Comparison of ENCODE assay signal across 26 cellular contexts in genomic region chr20:49461894-49462293, GRCh38. TPM values are rescaled to one million over a fixed set of nuclear protein-coding genes. Genes with fewer than 3 reads are reported as not detected.
"Had no signal": no experiment of that assay in that cellular context is flagged by ENCODE, and none has a peak within 500 bp of the region (broad histone marks: within the 10 kb centered on the region; RNA-seq: fewer than 3 reads in every experiment).

No MANE protein-coding gene starts in this region.

- ATAC-seq: gastrocnemius medialis, heart right ventricle, left cardiac atrium, left lung, left ventricle myocardium superior, lower lobe of right lung, mucosa of descending colon had no signal

- H3K27ac ChIP-seq: coronary artery, gastrocnemius medialis, heart right ventricle, left lung, lower lobe of right lung had no signal

- H3K27me3 ChIP-seq: dorsolateral prefrontal cortex, gastrocnemius medialis had no signal

- H3K4me3 ChIP-seq: coronary artery, dorsolateral prefrontal cortex, esophagus squamous epithelium, gastrocnemius medialis, heart right ventricle, left lung, lower lobe of right lung, mucosa of descending colon had no signal

- DNase-seq: dermis blood vessel endothelial cell; dorsolateral prefrontal cortex; effector CD4-positive, alpha-beta T cell; effector memory CD4-positive, alpha-beta T cell; esophagus squamous epithelium; foreskin fibroblast; foreskin melanocyte; gastrocnemius medialis; glutamatergic neuron; head of caudate nucleus; heart right ventricle; hippocampal formation; left cardiac atrium; left lung; left ventricle myocardium superior; lower lobe of right lung; mesenchymal stem cell; mucosa of descending colon had no signal

- H3K4me1 ChIP-seq: esophagus squamous epithelium, left lung, lower lobe of right lung had no signal

- H3K36me3 ChIP-seq: esophagus squamous epithelium, gastrocnemius medialis, heart right ventricle, left lung, lower lobe of right lung had no signal

- FAIRE-seq: colon, endothelial cell of umbilical vein, islet of Langerhans, keratinocyte had no signal

- H3K9me3 ChIP-seq: esophagus squamous epithelium, gastrocnemius medialis, heart right ventricle, left lung, lower lobe of right lung, mucosa of descending colon had no signal

RNA-seq across cellular contexts. Expression of gene KCNB1, which starts 20.6 kb away (rescaled TPM):
- total RNA-seq: dermis blood vessel endothelial cell, endothelial cell of umbilical vein, epithelial cell of proximal tubule, glomerular endothelial cell, kidney epithelial cell had no signal
- polyA plus RNA-seq: endothelial cell of umbilical vein, keratinocyte had no signal
